ENCODE assay signal across 27 cellular contexts in the genomic region with DNA sequence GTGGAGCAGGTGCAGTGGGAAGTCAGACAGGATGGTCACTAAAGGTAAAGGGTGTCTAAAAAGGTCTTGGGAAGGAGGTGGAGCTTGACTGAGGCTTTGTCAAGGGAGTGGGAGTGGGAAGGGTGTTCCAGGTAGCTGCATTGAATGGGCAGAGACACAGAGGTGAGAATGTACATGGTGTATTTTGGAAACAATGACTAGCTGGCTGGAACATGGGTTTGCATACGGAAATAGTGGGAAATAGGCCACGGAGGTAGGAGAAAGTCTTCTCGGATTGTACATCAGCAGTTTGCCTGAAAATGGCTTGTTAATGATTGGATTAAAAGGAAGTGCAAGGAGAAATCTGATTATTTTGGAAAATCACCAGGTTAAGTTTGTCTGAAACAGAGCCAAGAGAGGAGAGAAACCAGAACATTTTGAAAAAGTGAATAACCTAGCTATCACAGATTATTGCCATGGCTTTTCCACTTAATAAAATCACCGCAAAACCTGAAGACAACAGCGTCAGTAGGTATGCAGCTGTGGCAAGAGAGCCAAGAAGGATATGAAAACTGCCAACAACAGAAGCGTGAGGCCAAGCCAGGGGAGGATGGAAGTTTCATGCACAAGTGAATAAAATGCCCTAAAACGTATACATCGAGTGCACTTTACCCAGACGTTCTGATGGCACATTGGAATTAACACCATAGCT. TPM values are rescaled to one million over a fixed set of nuclear protein-coding genes. Genes with fewer than 3 reads are reported as not detected.
A peak's percentile ranks its signal among the peaks of the same experiment; 100 is the strongest.
DNase-seq lines count a peak whose midpoint lies in the region; ATAC-seq, FAIRE-seq and TF ChIP-seq lines count a peak whose summit lies in the region.
"Had no signal": no experiment of that assay in that cellular context is flagged by ENCODE, and none has a peak within 500 bp of the region (broad histone marks: within the 10 kb centered on the region; RNA-seq: fewer than 3 reads in every experiment).

No MANE protein-coding gene starts in this region.

- no peaks in the 10 kb centered on the region for H3K9me3 ChIP-seq in right lobe of liver
- H3K9me3 ChIP-seq in HepG2 (ENCODE audit: low read length) = no peaks in the 10 kb centered on the region
- H3K9me3 ChIP-seq: A549; BE2C; BLaER1 treated with 17β-estradiol and CSF1 and Interleukin-3, amounts not matched to agents 10 nM and 100 nM had no signal

- WGBS in right lobe of liver (ENCODE audit: insufficient coverage, low coverage, low lambda C conversion rate, missing lambda C conversion rate) = 31% methylated on average over 7 of the region's 9 CpGs
- WGBS in HepG2 (ENCODE audit: low lambda C conversion rate) = 54% methylated on average over 9 of the region's 9 CpGs

- peaks cover 52% of the 10 kb centered on the region for H3K4me1 Mint-ChIP-seq in nephron
- H3K4me1 Mint-ChIP-seq: H9 had no signal

- no peak overlapping the region for H3K4me2 ChIP-seq in HepG2 (ENCODE audit: low read depth, low read length)
- H3K4me2 ChIP-seq: A549, GM23338 had no signal

- H2AFZ ChIP-seq in HepG2 (ENCODE audit: low read length) = no peak overlapping the region
- H2AFZ ChIP-seq: GM23338 had no signal

- TF ChIP-seq POLR2A in right lobe of liver (IDR thresholded peaks at IDR 0.05) (no peak), HepG2 (IDR thresholded peaks at IDR 0.05; ENCODE audit: insufficient read depth in 1 of 2, low read depth in 2 of 2, low read length in 2 of 2) (no peak)

- H3K4me3 ChIP-seq in right lobe of liver = no peak overlapping the region
- no peak overlapping the region for H3K4me3 ChIP-seq in HepG2 (replicated peaks in 1 of 3; ENCODE audit: insufficient read depth in 1 of 3, low read depth in 2 of 3, low read length in 3 of 3)
- H3K4me3 ChIP-seq: A549; BLaER1 treated with 17β-estradiol and CSF1 and Interleukin-3, amounts not matched to agents 10 nM and 100 nM; GM23338 had no signal

- ATAC-seq in right lobe of liver (peak; percentile 42 to 77 (median 54)), HepG2 (no peak)
- ATAC-seq: A549, GM23338, HCT116 had no signal

- DNase-seq in right lobe of liver = no peak
- no peak for DNase-seq in HepG2 (ENCODE audit: low spot score)
- peak; percentile 3 for DNase-seq in posterior vena cava (ENCODE audit: low spot score)
- DNase-seq in NCI-H2196 (lab: John Stamatoyannopoulos, UW; ENCODE audit: unreplicated experiment) = no peak
- DNase-seq in HEK293T (ENCODE audit: extremely low spot score) = no peak
- DNase-seq in GDM1 (lab: John Stamatoyannopoulos, UW) = no peak
- DNase-seq: 8988T; ACHN; AML-193; BE2C; CD4-positive, alpha-beta T cell; CD8-positive, alpha-beta memory T cell; DMS 273 treated with DMSO at 0.1 percent for 48 hours; DMS53; DMS79 treated with DMSO at 0.1 percent for 48 hours; H9; HFFc6 had no signal

- H3K4me1 ChIP-seq in right lobe of liver = peaks cover 0 to 32% (median 14%) of the 10 kb centered on the region in 4 donors
- H3K4me1 ChIP-seq in HepG2 (ENCODE audit: insufficient read depth, low read length) = no peaks in the 10 kb centered on the region
- H3K4me1 ChIP-seq: BE2C had no signal

- in situ Hi-C loops in HepG2 (cut with HindIII; ENCODE audit: extremely low pct_ligation_motif_present, low pct_unique_long_range_greater_than_20kb) = loop anchor here (25.0 kb wide), 1 partner anchor 97 kb away; no protein-coding TSS in a partner anchor

- POLR2A ChIA-PET in HepG2 (lab: Yijun Ruan, JAX) = interaction anchor here (0.8 kb wide), 1 partner anchor 18 kb away, joined by 3 read pairs; no protein-coding TSS in a partner anchor
- POLR2A ChIA-PET in HEK293T (lab: Yijun Ruan, JAX) = no interaction called here

- H4K20me1 ChIP-seq in HepG2 (ENCODE audit: insufficient read depth, low read length) = no peaks in the 10 kb centered on the region
- H4K20me1 ChIP-seq: BLaER1 treated with 17β-estradiol and CSF1 and Interleukin-3, amounts not matched to agents 10 nM and 100 nM had no signal

- H3K9me3 Mint-ChIP-seq in nephron = no peaks in the 10 kb centered on the region
- H3K9me3 Mint-ChIP-seq: CD14-positive monocyte; CD4-positive, alpha-beta T cell; CD8-positive, alpha-beta memory T cell; GM23338; H9; HFFc6 had no signal

- FAIRE-seq in HepG2 (lab: Jason Lieb, UNC) = no peak
- FAIRE-seq: A549, D721Med, GM12892, GM19239 had no signal

- H3K4me3 Mint-ChIP-seq in nephron = no peak overlapping the region
- H3K4me3 Mint-ChIP-seq: CD4-positive, alpha-beta T cell; CD8-positive, alpha-beta memory T cell; GM23338; H9; HFFc6 had no signal

- BruUV-seq in HepG2 (replicated peaks; lab: Mats Ljungman, UMichigan) = no TSS peak

- TF ChIP-seq EP300 in HepG2 (IDR thresholded peaks at IDR 0.05; ENCODE audit: low read depth in 2 of 2, low read length in 2 of 2) (no peak), HepG2 (CRISPR knock-in tag; IDR thresholded peaks at IDR 0.05; ENCODE audit: borderline replicate concordance) (no peak)

- H3K27ac ChIP-seq in right lobe of liver (peak overlapping the region; percentile 25 to 56 (median 54)), HepG2 (ENCODE audit: extremely low read length, insufficient read depth, low read length) (no peak overlapping the region)
- H3K27ac ChIP-seq: BLaER1 treated with 17β-estradiol and CSF1 and Interleukin-3, amounts not matched to agents 10 nM and 100 nM had no signal

- no peak overlapping the region for H3K9ac ChIP-seq in HepG2 (ENCODE audit: insufficient read depth, low read depth, low read length)
- H3K9ac ChIP-seq: BLaER1 treated with 17β-estradiol and CSF1 and Interleukin-3, amounts not matched to agents 10 nM and 100 nM had no signal

- no peaks in the 10 kb centered on the region for H3K79me2 ChIP-seq in HepG2 (ENCODE audit: insufficient read depth, low read length)

- H3K27me3 ChIP-seq in right lobe of liver = no peaks in the 10 kb centered on the region
- peaks cover 5 to 14% of the 10 kb centered on the region in 2 experiments; a peak in 4 of 5 replicates for H3K27me3 ChIP-seq in HepG2 (ENCODE audit: control insufficient read depth in 1 of 2, insufficient read depth in 2 of 2, low read length in 2 of 2)
- H3K27me3 ChIP-seq: BE2C; BLaER1 treated with 17β-estradiol and CSF1 and Interleukin-3, amounts not matched to agents 10 nM and 100 nM had no signal

- no peak for TF ChIP-seq RAD21 in HepG2 (CRISPR knock-in tag; IDR thresholded peaks at IDR 0.05)

- peaks cover 12% of the 10 kb centered on the region for H3K36me3 Mint-ChIP-seq in nephron (ENCODE audit: low read depth)

- TF ChIP-seq CTCF in right lobe of liver (IDR thresholded peaks at IDR 0.05) = no peak
- no peak for TF ChIP-seq CTCF in HepG2 (CRISPR knock-in tag; IDR thresholded peaks at IDR 0.05)
- TF ChIP-seq CTCF in nephron (IDR thresholded peaks at IDR 0.05; ENCODE audit: unreplicated experiment in 3 of 3) = no peak

- peak overlapping the region in 2 of 3 experiments; percentile 4 to 16 for H3K27ac Mint-ChIP-seq in nephron
- H3K27ac Mint-ChIP-seq: CD14-positive monocyte; CD4-positive, alpha-beta T cell; CD8-positive, alpha-beta memory T cell; GM23338; H9; HFFc6 had no signal

- H3K36me3 ChIP-seq in right lobe of liver = no peaks in the 10 kb centered on the region
- H3K36me3 ChIP-seq in HepG2 (replicated peaks in 1 of 2; ENCODE audit: control insufficient read depth in 1 of 2, insufficient read depth in 2 of 2, low read length in 2 of 2) = no peaks in the 10 kb centered on the region
- H3K36me3 ChIP-seq: BE2C had no signal

- intact Hi-C loops in right lobe of liver (cut with DNase I) = no loop called here
- intact Hi-C loops in HepG2 (cut with micrococcal nuclease; ENCODE audit: unreplicated experiment) = no loop called here
- intact Hi-C loops in posterior vena cava (cut with DNase I) = no loop called here

- CTCF ChIA-PET in HepG2 (lab: Yijun Ruan, JAX; ENCODE audit: low intra/inter-chr PET ratio, low total read pairs) (no interaction called here), HEK293T (lab: Yijun Ruan, JAX) (no interaction called here)

- peaks cover 61% of the 10 kb centered on the region for H3K27me3 Mint-ChIP-seq in nephron (ENCODE audit: low read depth)

TF ChIP-seq in HepG2, 621 proteins besides CTCF, POLR2A, EP300 and RAD21 (continues in another document):
- no peak for TF ChIP-seq SMAD1 (CRISPR knock-in tag; IDR thresholded peaks at IDR 0.05; ENCODE audit: borderline replicate concordance, low read depth)

TF ChIP-seq in HEK293T, 16 proteins besides CTCF, POLR2A, EP300 and RAD21 (continues in another document):
- TF ChIP-seq FOXA1 (IDR thresholded peaks at IDR 0.05) = no peak
- TF ChIP-seq FOXM1 (IDR thresholded peaks at IDR 0.05; ENCODE audit: borderline replicate concordance) = no peak
- no peak for TF ChIP-seq TARDBP (IDR thresholded peaks at IDR 0.05)
- TF ChIP-seq SP1 (IDR thresholded peaks at IDR 0.05) = no peak
- no peak for TF ChIP-seq ZNF384 (IDR thresholded peaks at IDR 0.05)

RNA-seq across cellular contexts. Expression of gene PAX8, which starts 13.9 kb away (rescaled TPM):
- 1 to 10 TPM in 2 of 6 experiments, under 1 TPM in 4; 0.27 to 1.9 (median 0.86) TPM for total RNA-seq in right lobe of liver
- total RNA-seq in HepG2 (2016; rRNA removed; fragmentation: Illumina TruSeq; extraction: Trizol) = 1.3 and 1.5 TPM in 2 replicates
- 0.79 and 0.91 TPM in 2 replicates for total RNA-seq in HepG2 (2016; cell fraction: cytosol; rRNA removed; fragmentation: Illumina TruSeq; extraction: Trizol; ENCODE audit: low read depth)
- 1.4 and 1.5 TPM in 2 replicates for total RNA-seq in HepG2 (2016; cell fraction: insoluble cytoplasmic fraction; rRNA removed; fragmentation: Illumina TruSeq; extraction: Trizol)
- total RNA-seq in HepG2 (2016; cell fraction: membrane; rRNA removed; fragmentation: Illumina TruSeq; extraction: Trizol) = 1.9 and 2.0 TPM in 2 replicates
- total RNA-seq in HepG2 (2016; cell fraction: nucleus; rRNA removed; fragmentation: Illumina TruSeq; extraction: Trizol) = 0.88 and 0.90 TPM in 2 replicates
- polyA plus RNA-seq in HepG2 (2011; rRNA removed) = 8.1 and 8.8 TPM in 2 replicates
- 3.2 and 4.3 TPM in 2 replicates for polyA plus RNA-seq in HepG2 (2011; cell fraction: cytosol; rRNA removed)
- 2.5 and 2.8 TPM in 2 replicates for polyA plus RNA-seq in HepG2 (2011; cell fraction: nucleus; rRNA removed)
- 5.3 and 8.3 TPM in 2 replicates for polyA plus RNA-seq in HepG2 (2012)
- 1.0 and 1.2 TPM in 2 replicates for polyA plus RNA-seq in HepG2 (2016; cell fraction: cytosol; fragmentation: Illumina TruSeq; extraction: Trizol; ENCODE audit: low read depth)
- 3.8 and 4.0 TPM in 2 replicates for polyA plus RNA-seq in HepG2 (2016; cell fraction: insoluble cytoplasmic fraction; fragmentation: Illumina TruSeq; extraction: Trizol; ENCODE audit: low read depth)
- 2.8 TPM in 2 replicates for polyA plus RNA-seq in HepG2 (2016; cell fraction: membrane; fragmentation: Illumina TruSeq; extraction: Trizol; ENCODE audit: low read depth)
- 2.5 and 3.1 TPM in 2 replicates for polyA plus RNA-seq in HepG2 (2016; cell fraction: nucleus; fragmentation: Illumina TruSeq; extraction: Trizol; ENCODE audit: insufficient read depth, low read depth)
- polyA minus RNA-seq in HepG2 (2011; rRNA and poly(A)+ RNA removed; ENCODE audit: low replicate concordance) = 1.1 and 5.5 TPM in 2 replicates
- 2.4 and 3.0 TPM in 2 replicates for polyA minus RNA-seq in HepG2 (2011; cell fraction: cytosol; rRNA and poly(A)+ RNA removed)
- polyA minus RNA-seq in HepG2 (2011; cell fraction: nucleus; rRNA and poly(A)+ RNA removed) = 3.7 and 3.9 TPM in 2 replicates
- 1 to 10 TPM in 1 of 2 donors, under 1 TPM in 1; 0.19 to 3.6 TPM for total RNA-seq in posterior vena cava
- total RNA-seq: G401, H9 had no signal
